28 cellular contexts compared by ENCODE assay signal in genomic region chr20:43433250-43433854, GRCh38.
"Had no signal": no experiment of that assay in that cellular context is flagged by ENCODE, and none has a peak within 500 bp of the region (broad histone marks: within the 10 kb centered on the region; RNA-seq: fewer than 3 reads in every experiment).

No MANE protein-coding gene starts in this region.

- H3K9me3 ChIP-seq: colonic mucosa, esophagus squamous epithelium, gastrocnemius medialis, heart left ventricle had no signal

- H2AFZ ChIP-seq: hepatocyte had no signal

- H3K36me3 ChIP-seq: colonic mucosa, esophagus muscularis mucosa, esophagus squamous epithelium, gastrocnemius medialis, gastroesophageal sphincter, heart left ventricle, heart right ventricle had no signal

- H3K79me2 ChIP-seq: hepatocyte had no signal

- H3K4me3 Mint-ChIP-seq: dendritic cell treated with granulocyte-macrophage colony-stimulating factor and Interleukin-4, amounts not matched to agents 40 ng/mL and 50 ng/mL, for 4 days; effector memory CD8-positive, alpha-beta T cell; endodermal cell had no signal

- ATAC-seq: effector memory CD8-positive, alpha-beta T cell; esophagus mucosa; foreskin keratinocyte; gastrocnemius medialis; gastroesophageal sphincter; heart left ventricle; heart right ventricle had no signal

- H3K4me3 ChIP-seq: colonic mucosa, coronary artery, dorsolateral prefrontal cortex, esophagus muscularis mucosa, esophagus squamous epithelium, gastrocnemius medialis, gastroesophageal sphincter, heart left ventricle, heart right ventricle, hepatocyte had no signal

- H3K27me3 ChIP-seq: colonic mucosa, foreskin keratinocyte, hepatocyte had no signal

- H3K27ac Mint-ChIP-seq: dendritic cell treated with granulocyte-macrophage colony-stimulating factor and Interleukin-4, amounts not matched to agents 40 ng/mL and 50 ng/mL, for 4 days; effector memory CD8-positive, alpha-beta T cell; endodermal cell had no signal

- H3K27ac ChIP-seq: colonic mucosa, coronary artery, dorsolateral prefrontal cortex, epithelial cell of prostate, esophagus muscularis mucosa, esophagus squamous epithelium, foreskin keratinocyte, gastrocnemius medialis, gastroesophageal sphincter, heart left ventricle, heart right ventricle, hepatocyte had no signal

- FAIRE-seq: endometrium, endothelial cell of umbilical vein, frontal cortex had no signal

- DNase-seq: colonic mucosa; cortex of kidney; dermis blood vessel endothelial cell; dorsolateral prefrontal cortex; effector CD4-positive, alpha-beta T cell; effector CD8-positive, alpha-beta T cell; effector memory CD4-positive, alpha-beta T cell; effector memory CD8-positive, alpha-beta T cell; endodermal cell; erythroblast; esophagus squamous epithelium; foreskin fibroblast; foreskin keratinocyte; foreskin melanocyte; gastrocnemius medialis; glutamatergic neuron; heart left ventricle; heart right ventricle had no signal

- H3K4me1 ChIP-seq: colonic mucosa, esophagus muscularis mucosa, esophagus squamous epithelium, foreskin keratinocyte, gastrocnemius medialis, gastroesophageal sphincter, heart left ventricle, heart right ventricle had no signal

- H3K4me2 ChIP-seq: hepatocyte had no signal
